ENCODE assay signal across 12 cellular contexts in genomic region chr12:130014485-130014807, GRCh38.
DNase-seq lines count a peak whose midpoint lies in the region; ATAC-seq, FAIRE-seq and TF ChIP-seq lines count a peak whose summit lies in the region.
"Had no signal": no experiment of that assay in that cellular context is flagged by ENCODE, and none has a peak within 500 bp of the region (broad histone marks: within the 10 kb centered on the region; RNA-seq: fewer than 3 reads in every experiment).

No MANE protein-coding gene starts in this region.

- CTCF ChIA-PET in A673 (lab: Charles Lee): interaction anchor here (0.5 to 1.5 kb wide), 8 partner anchors 10 to 1755 kb away, joined by 3 to 13 read pairs (median 6); no protein-coding TSS in a partner anchor

- FAIRE-seq in bronchial epithelial cell (lab: Jason Lieb, UNC): no peak

- TF ChIP-seq CTCF in Loucy (conservative IDR thresholded peaks at IDR 0.05; ENCODE audit: low read length) (peak; percentile 34; the same call in 1 of the 2 replicates), bronchial epithelial cell (IDR thresholded peaks at IDR 0.05; ENCODE audit: insufficient read depth, low read length, severe bottlenecking) (no peak), neural progenitor cell (IDR thresholded peaks at IDR 0.05) (peak; percentile 38), A673 (conservative IDR thresholded peaks at IDR 0.05; ENCODE audit: low read depth, low read length) (no peak), left lung (IDR thresholded peaks at IDR 0.05) (no peak)

- H3K79me2 ChIP-seq in Loucy (ENCODE audit: insufficient read depth, low read length) (no peaks in the 10 kb centered on the region), neural progenitor cell (ENCODE audit: low read depth) (no peaks in the 10 kb centered on the region)

- POLR2A ChIA-PET in A673 (lab: Charles Lee; ENCODE audit: low non-redundant PET): no interaction called here

- ATAC-seq in GM18858 (IDR thresholded peaks at IDR 0.05; ENCODE audit: unreplicated experiment) (no peak), left lung (no peak)

- H3K9me3 Mint-ChIP-seq in neural progenitor cell: no peaks in the 10 kb centered on the region
- H3K9me3 Mint-ChIP-seq: activated CD4-positive, alpha-beta memory T cell treated with anti-CD3 and anti-CD28 coated beads, Interleukin-2, amount 10 ng/mL, durations not matched to agents 7 days and 5 days had no signal

- H3K4me3 ChIP-seq in Loucy (ENCODE audit: low read length, poor library complexity, severe bottlenecking) (no peak overlapping the region), bronchial epithelial cell (ENCODE audit: low read depth, low read length) (no peak overlapping the region), neural progenitor cell (no peak overlapping the region), A673 (ENCODE audit: low read depth, low read length, poor library complexity, severe bottlenecking) (no peak overlapping the region), left lung (no peak overlapping the region)
- H3K4me3 ChIP-seq: MG63 had no signal

- H3K27ac Mint-ChIP-seq in neural progenitor cell: no peak overlapping the region
- H3K27ac Mint-ChIP-seq: activated CD4-positive, alpha-beta memory T cell treated with anti-CD3 and anti-CD28 coated beads, Interleukin-2, amount 10 ng/mL, durations not matched to agents 7 days and 5 days had no signal

- H3K4me1 ChIP-seq in Loucy (ENCODE audit: insufficient read depth, low read length, poor library complexity, severe bottlenecking) (no peaks in the 10 kb centered on the region), neural progenitor cell (peaks cover 9% of the 10 kb centered on the region), A673 (ENCODE audit: insufficient read depth, low read length, poor library complexity, severe bottlenecking) (no peaks in the 10 kb centered on the region), left lung (no peaks in the 10 kb centered on the region)

- H3F3A ChIP-seq in Loucy (ENCODE audit: low read depth): no peaks in the 10 kb centered on the region
- H3F3A ChIP-seq in neural progenitor cell (ENCODE audit: low read depth): no peaks in the 10 kb centered on the region

- H4K20me1 ChIP-seq in Loucy (ENCODE audit: insufficient read depth, low read length, poor library complexity, severe bottlenecking) (no peaks in the 10 kb centered on the region), neural progenitor cell (ENCODE audit: low read depth) (no peaks in the 10 kb centered on the region)

- peaks cover 16% of the 10 kb centered on the region for H3K4me1 Mint-ChIP-seq in neural progenitor cell
- H3K4me1 Mint-ChIP-seq: activated CD4-positive, alpha-beta memory T cell treated with anti-CD3 and anti-CD28 coated beads, Interleukin-2, amount 10 ng/mL, durations not matched to agents 7 days and 5 days had no signal

- H3K9me2 ChIP-seq in Loucy (replicated peaks; ENCODE audit: low read depth, low read length): no peaks in the 10 kb centered on the region

- no TSS peak for BruUV-seq in A673 (replicated peaks; lab: Mats Ljungman, UMichigan)

- H3K36me3 Mint-ChIP-seq in neural progenitor cell: no peaks in the 10 kb centered on the region

- H3K9ac ChIP-seq in Loucy (ENCODE audit: low read depth, low read length, poor library complexity, severe bottlenecking) (no peak overlapping the region), neural progenitor cell (no peak overlapping the region)

- H2AFZ ChIP-seq in Loucy (ENCODE audit: low read length) (no peak overlapping the region), neural progenitor cell (replicated peaks) (no peak overlapping the region)

- intact Hi-C loops in A673 (cut with micrococcal nuclease; ENCODE audit: unreplicated experiment): loop anchor here (5.0 to 10.0 kb wide), 2 partner anchors 1230 to 1482 kb away; no protein-coding TSS in a partner anchor
- intact Hi-C loops in left lung (cut with DNase I): no loop called here

- H3K4me2 ChIP-seq in Loucy (ENCODE audit: low read depth, low read length, poor library complexity, severe bottlenecking): no peak overlapping the region
- peak overlapping the region; percentile 37 for H3K4me2 ChIP-seq in neural progenitor cell

- DNase-seq in NCI-H82 (lab: John Stamatoyannopoulos, UW) (peak; percentile 7), NCI-H82 treated with DMSO at 0.1 percent for 48 hours (lab: John Stamatoyannopoulos, UW; ENCODE audit: unreplicated experiment) (no peak), bronchial epithelial cell (ENCODE audit: low read depth) (peak; percentile 4), neural progenitor cell (ENCODE audit: low spot score) (peak; percentile 63), A673 (ENCODE audit: low spot score) (no peak), left lung (no peak)
- DNase-seq: activated naive CD4-positive, alpha-beta T cell treated with Interleukin-2 at 50 U/mL for 16 hours; cerebellar nuclear complex had no signal

- H3K4me3 Mint-ChIP-seq in neural progenitor cell: no peak overlapping the region
- H3K4me3 Mint-ChIP-seq: activated CD4-positive, alpha-beta memory T cell treated with anti-CD3 and anti-CD28 coated beads, Interleukin-2, amount 10 ng/mL, durations not matched to agents 7 days and 5 days had no signal

- H3K36me3 ChIP-seq in Loucy (ENCODE audit: insufficient read depth, low read length): no peaks in the 10 kb centered on the region
- no peaks in the 10 kb centered on the region for H3K36me3 ChIP-seq in bronchial epithelial cell (ENCODE audit: control insufficient read depth, insufficient read depth, low read length)
- H3K36me3 ChIP-seq in neural progenitor cell: no peaks in the 10 kb centered on the region
- H3K36me3 ChIP-seq in A673 (ENCODE audit: insufficient read depth, low read length, poor library complexity, severe bottlenecking): no peaks in the 10 kb centered on the region
- H3K36me3 ChIP-seq in left lung: no peaks in the 10 kb centered on the region
- H3K36me3 ChIP-seq: MG63 had no signal

- peaks cover 4% of the 10 kb centered on the region for H3K27me3 Mint-ChIP-seq in neural progenitor cell (ENCODE audit: insufficient read depth, low read depth)
- H3K27me3 Mint-ChIP-seq: activated CD4-positive, alpha-beta memory T cell treated with anti-CD3 and anti-CD28 coated beads, Interleukin-2, amount 10 ng/mL, durations not matched to agents 7 days and 5 days had no signal

- H3K27me3 ChIP-seq in Loucy (ENCODE audit: insufficient read depth, low read length, poor library complexity, severe bottlenecking) (no peaks in the 10 kb centered on the region), bronchial epithelial cell (ENCODE audit: control insufficient read depth, insufficient read depth, low read length) (no peaks in the 10 kb centered on the region), neural progenitor cell (peaks cover 83% of the 10 kb centered on the region), A673 (replicated peaks; ENCODE audit: insufficient read depth, low read depth, low read length, poor library complexity) (peaks cover 62% of the 10 kb centered on the region), left lung (peaks cover 0 to 93% of the 10 kb centered on the region in 2 donors)
- H3K27me3 ChIP-seq: MG63 had no signal

- no peak overlapping the region for H3K27ac ChIP-seq in neural progenitor cell
- H3K27ac ChIP-seq in A673 (ENCODE audit: low read depth, low read length, poor library complexity, severe bottlenecking): no peak overlapping the region
- H3K27ac ChIP-seq in left lung: no peak overlapping the region

- H3K9me3 ChIP-seq in Loucy (ENCODE audit: insufficient read depth, low read depth, low read length) (no peaks in the 10 kb centered on the region), neural progenitor cell (ENCODE audit: low read depth) (no peaks in the 10 kb centered on the region), A673 (ENCODE audit: low read depth, low read length, poor library complexity, severe bottlenecking) (no peaks in the 10 kb centered on the region), left lung (no peaks in the 10 kb centered on the region)
- H3K9me3 ChIP-seq: MG63 had no signal

Comparison
In these comparisons a context has a peak if more than half of its experiments do, and no peak if none do; other contexts are left out.
1. DNase-seq: peak in NCI-H82 (single experiment), bronchial epithelial cell (single experiment) and neural progenitor cell (single experiment); none in NCI-H82 treated with DMSO at 0.1 percent for 48 hours (single experiment), A673 (single experiment) and left lung (0 of 2).
2. CTCF ChIP-seq: peak in Loucy (single experiment) and neural progenitor cell (single experiment); none in bronchial epithelial cell (single experiment), A673 (single experiment) and left lung (0 of 2).